ENCODE assay signal across 1 cellular context in genomic region chr5:65142007-65142406, GRCh38.
TF ChIP-seq lines count a peak whose summit lies in the region.

No MANE protein-coding gene starts in this region.

TF ChIP-seq in WTC11, 78 proteins besides CTCF, POLR2A, EP300 and RAD21 (continued from another document):
- TF ChIP-seq ARID4B (CRISPR knock-in tag; IDR thresholded peaks at IDR 0.05; ENCODE audit: borderline replicate concordance) (no peak), TEAD4 (CRISPR knock-in tag; IDR thresholded peaks at IDR 0.05) (no peak), ATF6 (CRISPR knock-in tag; IDR thresholded peaks at IDR 0.05) (no peak), ZNF317 (CRISPR knock-in tag; IDR thresholded peaks at IDR 0.05; ENCODE audit: borderline replicate concordance, low read depth) (no peak), ZNF532 (CRISPR knock-in tag; IDR thresholded peaks at IDR 0.05; ENCODE audit: borderline replicate concordance) (no peak), PRDM15 (CRISPR knock-in tag; IDR thresholded peaks at IDR 0.05) (no peak), ZMAT4 (CRISPR knock-in tag; IDR thresholded peaks at IDR 0.05) (no peak)
